ENCODE assay signal across 23 cellular contexts in the genomic region with DNA sequence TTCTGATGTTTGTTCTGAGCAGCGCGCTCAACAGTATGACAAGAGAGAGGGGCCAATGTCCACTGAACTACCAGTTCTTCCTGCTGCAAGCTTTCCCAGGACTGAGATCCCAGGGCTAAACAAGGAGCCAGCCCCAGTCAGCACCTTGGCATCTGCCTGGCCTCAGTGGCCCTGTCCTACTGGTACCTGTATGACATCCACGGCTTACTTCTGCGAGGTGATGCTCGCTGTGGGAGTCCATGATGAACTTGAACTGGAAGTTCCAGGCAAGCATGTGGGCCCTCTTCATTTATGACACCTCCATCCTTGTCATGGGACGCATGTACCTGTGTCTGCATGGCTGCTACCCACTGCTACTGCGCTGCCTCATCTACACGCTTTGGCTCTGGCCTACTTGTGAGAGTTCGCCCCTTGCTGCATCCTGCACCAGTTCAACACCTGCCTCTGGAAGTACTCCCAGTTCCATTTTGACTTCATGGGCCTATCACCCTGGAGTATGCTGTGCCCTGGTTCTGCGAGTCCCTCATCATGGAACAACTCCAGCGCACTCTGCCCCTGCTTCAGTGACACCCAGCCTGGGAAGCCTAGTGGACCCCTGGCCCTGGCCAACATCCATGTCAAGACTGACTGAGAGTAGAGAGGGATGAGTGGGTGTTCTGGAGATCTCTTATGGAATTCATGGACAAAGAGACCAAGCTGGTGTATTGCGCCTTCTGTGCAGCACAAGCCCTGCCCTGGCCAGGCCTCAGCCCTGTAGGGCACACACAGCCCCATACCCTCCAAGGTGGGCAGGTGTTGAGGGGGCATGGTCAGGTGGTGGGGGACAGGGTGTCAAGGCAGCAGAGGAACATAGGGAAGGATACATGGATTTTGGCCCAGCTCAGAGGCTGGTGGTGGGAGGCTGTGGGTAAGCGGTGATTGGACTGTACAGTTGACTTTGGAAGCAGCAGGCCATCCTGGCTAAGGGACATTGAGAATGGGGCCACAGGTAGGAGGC.
"Had no signal": no experiment of that assay in that cellular context is flagged by ENCODE, and none has a peak within 500 bp of the region (broad histone marks: within the 10 kb centered on the region; RNA-seq: fewer than 3 reads in every experiment).

No MANE protein-coding gene starts in this region.

- H3K27ac ChIP-seq: esophagus squamous epithelium, prostate gland, right atrium auricular region, sigmoid colon, spleen, thoracic aorta, tibial nerve had no signal

- H3K4me1 Mint-ChIP-seq: immature natural killer cell; memory B cell; mesothelial cell of epicardium; naive thymus-derived CD8-positive, alpha-beta T cell; nephron progenitor cell had no signal

- FAIRE-seq: endometrium had no signal

- H3K27me3 ChIP-seq: esophagus squamous epithelium, right atrium auricular region, sigmoid colon, spleen, tibial nerve had no signal

- H3K36me3 ChIP-seq: esophagus squamous epithelium, prostate gland, right atrium auricular region, sigmoid colon, spleen, thoracic aorta, tibial nerve had no signal

- DNase-seq: cortex of kidney; effector memory CD8-positive, alpha-beta T cell; erythroblast; esophagus squamous epithelium; foreskin melanocyte; hypothalamus; immature natural killer cell; islet precursor cell; nephron progenitor cell; nucleus accumbens; sigmoid colon; spleen; stimulated activated CD4-positive, alpha-beta T cell treated with anti-CD3 and anti-CD28 coated beads, Interleukin-2, amount 100 ng/mL, for 48 hours; stimulated activated naive CD4-positive, alpha-beta T cell treated with Interleukin-2 at 50 U/mL for 16 hours had no signal

- H3K9me3 ChIP-seq: esophagus squamous epithelium, prostate gland, right atrium auricular region, sigmoid colon, thoracic aorta, tibial nerve had no signal

- H3K4me3 ChIP-seq: esophagus squamous epithelium, lung, prostate gland, right atrium auricular region, sigmoid colon, spleen, thoracic aorta, tibial nerve had no signal

- H3K9me3 Mint-ChIP-seq: memory B cell, nephron progenitor cell had no signal

- H3K27ac Mint-ChIP-seq: effector memory CD8-positive, alpha-beta T cell; immature natural killer cell; memory B cell; mesothelial cell of epicardium; naive thymus-derived CD8-positive, alpha-beta T cell; nephron progenitor cell had no signal

- ATAC-seq: effector memory CD8-positive, alpha-beta T cell; naive thymus-derived CD8-positive, alpha-beta T cell had no signal

- H3K36me3 Mint-ChIP-seq: immature natural killer cell; memory B cell; mesothelial cell of epicardium; naive thymus-derived CD8-positive, alpha-beta T cell had no signal

- H3K4me1 ChIP-seq: esophagus squamous epithelium, prostate gland, right atrium auricular region, spleen, tibial nerve had no signal

- H3K4me3 Mint-ChIP-seq: effector memory CD8-positive, alpha-beta T cell; immature natural killer cell; memory B cell; mesothelial cell of epicardium; naive thymus-derived CD8-positive, alpha-beta T cell; nephron progenitor cell had no signal
